Comparison of ENCODE assay signal across 8 cellular contexts in the genomic region with DNA sequence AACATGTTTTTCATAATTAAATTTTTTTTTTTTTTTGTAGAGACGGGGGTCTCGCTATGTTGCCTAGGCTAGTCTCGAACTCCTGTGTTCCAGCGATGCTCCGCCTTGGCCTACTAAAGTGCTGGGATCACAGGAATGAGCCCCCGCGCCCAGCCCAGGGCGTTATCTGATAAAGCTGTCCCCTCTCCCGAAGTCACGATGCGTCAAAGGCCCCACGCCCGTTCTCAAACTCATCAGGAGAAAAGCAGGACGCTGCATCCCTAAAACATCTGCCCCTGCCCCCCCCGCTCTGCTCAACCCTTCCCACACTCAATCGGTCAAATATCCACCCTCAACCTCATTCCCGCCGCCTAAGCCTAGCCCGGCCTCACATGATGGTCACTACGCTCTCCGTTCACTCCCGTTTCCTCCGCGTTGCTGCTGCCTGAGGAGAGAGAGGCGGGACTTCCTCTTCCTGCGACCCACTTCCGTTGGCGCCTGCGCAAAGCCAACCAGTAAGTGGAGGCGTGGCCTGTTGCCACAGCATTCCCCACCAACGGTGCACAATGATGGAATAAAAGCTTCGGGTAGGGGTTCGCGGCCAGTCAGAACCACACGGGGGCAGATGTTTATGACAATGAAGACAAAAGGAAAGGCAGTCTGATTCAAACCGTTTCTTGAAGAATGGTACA. TPM values are rescaled to one million over a fixed set of nuclear protein-coding genes. Genes with fewer than 3 reads are reported as not detected.
DNase-seq lines count a peak whose midpoint lies in the region; ATAC-seq and TF ChIP-seq lines count a peak whose summit lies in the region.

TSS of gene SNRPD2 (minus strand) at position 438 of the 671 bp plus-strand sequence. CDS start at position 373, 65 bp downstream.

- ATAC-seq in activated naive CD4-positive, alpha-beta T cell treated with anti-CD3 and anti-CD28 coated beads, Interleukin-2, amount 50 U/mL, for 72 hours: peak; percentile 59 to 60

- H3K27ac Mint-ChIP-seq in activated naive CD4-positive, alpha-beta T cell treated with anti-CD3 and anti-CD28 coated beads, Interleukin-2, amount 50 U/mL, for 72 hours: peak within 1 kb of the TSS; percentile 96 to 100

- no peak for TF ChIP-seq EP300 in suprapubic skin (IDR thresholded peaks at IDR 0.05)

- H3K4me3 ChIP-seq in MM.1S (ENCODE audit: low read length) (peak within 1 kb of the TSS; percentile 85), SJSA1 (peak within 1 kb of the TSS; percentile 64), suprapubic skin (peak within 1 kb of the TSS; percentile 73)

- H3K4me2 ChIP-seq in MM.1S (ENCODE audit: low read depth, low read length): peak within 1 kb of the TSS; percentile 57

- H3K9me2 ChIP-seq in MM.1S (replicated peaks; ENCODE audit: insufficient read depth, low read length): no peaks in the 10 kb centered on the region

- no peaks in the 10 kb centered on the region for H3K9me3 Mint-ChIP-seq in activated naive CD4-positive, alpha-beta T cell treated with anti-CD3 and anti-CD28 coated beads, Interleukin-2, amount 50 U/mL, for 72 hours

- no peaks in the 10 kb centered on the region for H3K9me3 ChIP-seq in MM.1S (replicated peaks; ENCODE audit: insufficient read depth, low read length)
- H3K9me3 ChIP-seq in SJSA1 (replicated peaks): no peaks in the 10 kb centered on the region
- H3K9me3 ChIP-seq in suprapubic skin: no peaks in the 10 kb centered on the region

- no peaks in the 10 kb centered on the region for H3K27me3 ChIP-seq in MM.1S (replicated peaks; ENCODE audit: insufficient read depth, low read length)
- no peaks in the 10 kb centered on the region for H3K27me3 ChIP-seq in SJSA1 (replicated peaks)
- no peaks in the 10 kb centered on the region for H3K27me3 ChIP-seq in suprapubic skin

- under 1% methylated on average over 35 of the region's 36 CpGs for WGBS in suprapubic skin

- peak within 1 kb of the TSS; percentile 91 for H3K9ac ChIP-seq in MM.1S (ENCODE audit: low read length)

- H3K79me2 ChIP-seq in MM.1S (ENCODE audit: low read length): peaks cover 43% of the 10 kb centered on the region

- TF ChIP-seq CTCF in MM.1S (IDR thresholded peaks at IDR 0.05; ENCODE audit: low read length) (no peak), suprapubic skin (IDR thresholded peaks at IDR 0.05) (no peak)

- H3F3A ChIP-seq in MM.1S (ENCODE audit: insufficient read depth, low read length): no peaks in the 10 kb centered on the region

- H2AFZ ChIP-seq in MM.1S (ENCODE audit: low read length): peak within 1 kb of the TSS; percentile 91

- H3K4me1 ChIP-seq in MM.1S (ENCODE audit: low read length) (0 out of 2 replicates have a peak, but pooled peaks cover 10% of the 10 kb centered on the region), SJSA1 (replicated peaks) (peaks cover 7% of the 10 kb centered on the region; the same call in 1 of the 2 replicates), suprapubic skin (peaks cover 26% of the 10 kb centered on the region)

- peak; percentile 63 to 78 for TF ChIP-seq POLR2A in suprapubic skin (IDR thresholded peaks at IDR 0.05)

- H4K20me1 ChIP-seq in MM.1S (ENCODE audit: insufficient read depth, low read length): no peaks in the 10 kb centered on the region

- H3K27ac ChIP-seq in MM.1S (ENCODE audit: low read length): peak within 1 kb of the TSS; percentile 88
- peak within 1 kb of the TSS; percentile 49 for H3K27ac ChIP-seq in SJSA1
- peak within 1 kb of the TSS; percentile 90 for H3K27ac ChIP-seq in suprapubic skin

- H3K36me3 ChIP-seq in MM.1S (replicated peaks; ENCODE audit: insufficient read depth, low read length) (0 out of 2 replicates have a peak, but pooled peaks cover 9% of the 10 kb centered on the region), SJSA1 (peaks cover 33% of the 10 kb centered on the region), suprapubic skin (peaks cover 32% of the 10 kb centered on the region)

- H3K36me3 Mint-ChIP-seq in activated naive CD4-positive, alpha-beta T cell treated with anti-CD3 and anti-CD28 coated beads, Interleukin-2, amount 50 U/mL, for 72 hours: peaks cover 20 to 23% of the 10 kb centered on the region in 2 donors

- peak; percentile 78 for DNase-seq in GM04503 (ENCODE audit: low read depth)
- DNase-seq in HCEC 1CT: peak; percentile 91
- peak; percentile 93 for DNase-seq in MM.1S
- DNase-seq in SJSA1 (ENCODE audit: low read depth in 1 of 2, low spot score in 2 of 2): peak; percentile 96 to 99
- peak; percentile 94 to 98 for DNase-seq in activated naive CD4-positive, alpha-beta T cell treated with anti-CD3 and anti-CD28 coated beads, Interleukin-2, amount 50 U/mL, for 72 hours (ENCODE audit: low spot score in 2 of 2)
- DNase-seq in glomerular endothelial cell (ENCODE audit: extremely low read depth, low read depth, low spot score): peak; percentile 77
- peak; percentile 94 for DNase-seq in occipital lobe (lab: John Stamatoyannopoulos, UW)
- DNase-seq in suprapubic skin (ENCODE audit: low spot score in 2 of 2): peak; percentile 96 to 97

RNA-seq across cellular contexts. Expression of gene SNRPD2, which starts in this region (rescaled TPM):
- 331 and 402 TPM in 2 replicates for total RNA-seq in SJSA1 (2014; rRNA removed; shearing (Covaris generic))
- 100 to 1,000 TPM; 755 to 839 TPM for total RNA-seq in activated naive CD4-positive, alpha-beta T cell treated with anti-CD3 and anti-CD28 coated beads, Interleukin-2, amount 50 U/mL, for 72 hours
- total RNA-seq in glomerular endothelial cell (221 and 278 TPM in 2 replicates), occipital lobe (108 TPM), suprapubic skin (100 to 1,000 TPM in 3 of 4 donors, 10 to 100 TPM in 1; 80.9 to 160 (median 146) TPM)

Comparison
In these comparisons a context has a peak if more than half of its experiments do, and no peak if none do; other contexts are left out.
1. Peak in every context shown above with its lines: DNase-seq, ATAC-seq, H3K4me3 ChIP-seq and H3K27ac ChIP-seq.